6 cellular contexts compared by ENCODE assay signal in genomic region chr19:14434157-14434501, GRCh38. TPM values are rescaled to one million over a fixed set of nuclear protein-coding genes. Genes with fewer than 3 reads are reported as not detected.
DNase-seq lines count a peak whose midpoint lies in the region; ATAC-seq lines count a peak whose summit lies in the region.

No MANE protein-coding gene starts in this region.

- H3K9me3 ChIP-seq in T-helper 17 cell (ENCODE audit: control insufficient read depth, low read length, poor library complexity, severe bottlenecking): no peaks in the 10 kb centered on the region

- H3K27ac ChIP-seq in layer of hippocampus (ENCODE audit: low read depth, low read length): peak overlapping the region; percentile 76

- H3K27me3 ChIP-seq in layer of hippocampus (ENCODE audit: control insufficient read depth, insufficient read depth, low read length): no peaks in the 10 kb centered on the region

- DNase-seq in T-helper 17 cell (peak in 1 of 3 donors; percentile 23), MV-4-11 (lab: John Stamatoyannopoulos, UW) (no peak), NCI-H1694 (lab: John Stamatoyannopoulos, UW) (no peak)

- H3K4me1 Mint-ChIP-seq in T-helper 17 cell: peaks cover 30% of the 10 kb centered on the region

- ATAC-seq in GM18498 (IDR thresholded peaks at IDR 0.05; ENCODE audit: unreplicated experiment) (peak; percentile 11), T-helper 17 cell (peak; percentile 40), GM21619 (IDR thresholded peaks at IDR 0.05; ENCODE audit: unreplicated experiment) (no peak)

- H3K27ac Mint-ChIP-seq in T-helper 17 cell: peak overlapping the region; percentile 74

- no peaks in the 10 kb centered on the region for H3K36me3 Mint-ChIP-seq in T-helper 17 cell (ENCODE audit: low read depth)

- no peaks in the 10 kb centered on the region for H3K27me3 Mint-ChIP-seq in T-helper 17 cell

- H3K4me3 Mint-ChIP-seq in T-helper 17 cell: peak overlapping the region; percentile 86

RNA-seq across cellular contexts. Expression of gene PKN1, which starts 1.0 kb away (rescaled TPM):
- 100 to 1,000 TPM; 163 to 202 TPM for total RNA-seq in T-helper 17 cell

RNA-seq across cellular contexts. Expression of gene DDX39A, which starts 15.0 kb away (rescaled TPM):
- total RNA-seq in T-helper 17 cell: 100 to 1,000 TPM; 276 to 284 TPM

RNA-seq across cellular contexts. Expression of gene PTGER1, which starts 41.0 kb away (rescaled TPM):
- total RNA-seq in T-helper 17 cell: not detected

RNA-seq across cellular contexts. Expression of gene ADGRE5, which starts 52.9 kb away (rescaled TPM):
- total RNA-seq in T-helper 17 cell: 1,000 to 10,000 TPM; 1,097 to 1,799 TPM
